Comparison of ENCODE assay signal across 7 cellular contexts in genomic region chrX:152637649-152638442, GRCh38. TPM values are rescaled to one million over a fixed set of nuclear protein-coding genes. Genes with fewer than 3 reads are reported as not detected.
DNase-seq lines count a peak whose midpoint lies in the region; FAIRE-seq and TF ChIP-seq lines count a peak whose summit lies in the region.

GABRQ (plus strand) TSS chrX:152637895; CDS start chrX:152638203, 308 bp downstream.

- H3K4me3 ChIP-seq in cardiac fibroblast (replicated peaks in 1 of 2; ENCODE audit: low read depth in 2 of 2, low read length in 2 of 2): no peak within 1 kb of the TSS

- peak within 1 kb of the TSS; percentile 54 for H3K4me3 Mint-ChIP-seq in neural crest cell

- H3K4me1 Mint-ChIP-seq in neural crest cell: no peaks in the 10 kb centered on the region

- no peak for FAIRE-seq in HTR-8/SVneo (lab: Jason Lieb, UNC)
- FAIRE-seq in GM12892 (lab: Jason Lieb, UNC): no peak

- no peaks in the 10 kb centered on the region for H3K9me3 Mint-ChIP-seq in neural crest cell

- H3K27ac Mint-ChIP-seq in neural crest cell (ENCODE audit: unreplicated experiment): no peak within 1 kb of the TSS

- TF ChIP-seq CTCF in cardiac fibroblast (IDR thresholded peaks at IDR 0.05; ENCODE audit: low read depth, low read length): no peak
- TF ChIP-seq CTCF in neural crest cell (conservative IDR thresholded peaks at IDR 0.05): no peak

- DNase-seq in HTR-8/SVneo (ENCODE audit: insufficient read length, low spot score) (peak; percentile 19), NCI-H2227 treated with DMSO at 0.1 percent for 48 hours (lab: John Stamatoyannopoulos, UW) (peak; percentile 87), cardiac fibroblast (ENCODE audit: low read depth in 2 of 2) (peak; percentile 9 to 11), neural crest cell (ENCODE audit: low read depth, low spot score) (peak; percentile 53), T-helper 9 cell (no peak), GM12892 (ENCODE audit: insufficient read length) (no peak)
- no peak for DNase-seq in stimulated activated naive CD4-positive, alpha-beta T cell (lab: John Stamatoyannopoulos, UW)

- no peaks in the 10 kb centered on the region for H3K36me3 Mint-ChIP-seq in neural crest cell (ENCODE audit: low read depth)

- no peak for TF ChIP-seq POLR2A in GM12892 (IDR thresholded peaks at IDR 0.05; ENCODE audit: low read depth, low read length)

- H3K27me3 Mint-ChIP-seq in neural crest cell (ENCODE audit: low read depth): peaks cover 69% of the 10 kb centered on the region

RNA-seq across cellular contexts. Expression of gene GABRQ, which starts in this region (rescaled TPM):
- total RNA-seq in neural crest cell: 0.84 and 0.91 TPM in 2 replicates
- polyA plus RNA-seq in GM12892 (2012; ENCODE audit: missing spikeins): not detected

Comparison
In these comparisons a context has a peak if more than half of its experiments do, and no peak if none do; other contexts are left out.
1. Peak in DNase-seq in neural crest cell; RNA of the gene not detected or under 1 TPM.
2. DNase-seq: peak in HTR-8/SVneo (single experiment), NCI-H2227 treated with DMSO at 0.1 percent for 48 hours (single experiment) and cardiac fibroblast (2 of 2); none in T-helper 9 cell (single experiment), stimulated activated naive CD4-positive, alpha-beta T cell (0 of 6) and GM12892 (single experiment).